5 cellular contexts compared by ENCODE assay signal in the genomic region with DNA sequence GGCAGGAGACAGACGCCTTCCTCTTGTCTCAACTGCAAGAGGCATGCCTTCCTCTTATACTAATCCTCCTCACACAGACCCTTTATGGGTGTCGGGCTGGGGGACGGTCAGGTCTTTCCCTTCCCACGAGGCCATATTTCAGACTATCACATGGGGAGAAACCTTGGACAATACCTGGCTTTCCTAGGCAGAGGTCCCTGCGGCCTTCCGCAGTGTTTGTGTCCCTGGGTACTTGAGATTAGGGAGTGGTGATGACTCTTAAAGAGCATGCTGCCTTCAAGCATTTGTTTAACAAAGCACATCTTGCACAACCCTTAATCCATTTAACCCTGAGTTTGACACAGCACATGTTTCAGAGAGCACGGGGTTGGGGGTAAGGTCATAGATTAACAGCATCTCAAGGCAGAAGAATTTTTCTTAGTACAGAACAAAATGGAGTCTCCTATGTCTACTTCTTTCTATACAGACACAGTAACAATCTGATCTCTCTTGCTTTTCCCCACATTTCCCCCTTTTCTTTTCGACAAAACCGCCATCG. TPM values are rescaled to one million over a fixed set of nuclear protein-coding genes. Genes with fewer than 3 reads are reported as not detected.
"Had no signal": no experiment of that assay in that cellular context is flagged by ENCODE, and none has a peak within 500 bp of the region (broad histone marks: within the 10 kb centered on the region; RNA-seq: fewer than 3 reads in every experiment).

No MANE protein-coding gene starts in this region.

RNA-seq across cellular contexts. Expression of a gene that starts 42.1 kb away (rescaled TPM):
- total RNA-seq: LHCN-M2, PC-3, Right ventricle myocardium superior, SJSA1 had no signal
- polyA plus RNA-seq: SK-N-SH had no signal
